In genomic region chr3:45198264-45199260, GRCh38 we compare ENCODE assay signal across 1 cellular context.
TF ChIP-seq lines count a peak whose summit lies in the region.

No MANE protein-coding gene starts in this region.

TF ChIP-seq in H1, 55 proteins besides CTCF, POLR2A, EP300 and RAD21:
- no peak for TF ChIP-seq POU5F1 (IDR thresholded peaks at IDR 0.05; ENCODE audit: low read depth, low read length)
- no peak for TF ChIP-seq SUZ12 (IDR thresholded peaks at IDR 0.05; ENCODE audit: low read length)
- no peak for TF ChIP-seq SP2 (IDR thresholded peaks at IDR 0.05; ENCODE audit: low read length)
- no peak for TF ChIP-seq POLR2AphosphoS5 (IDR thresholded peaks at IDR 0.05; ENCODE audit: low read depth, low read length)
- no peak for TF ChIP-seq CEBPB (IDR thresholded peaks at IDR 0.05; ENCODE audit: low read depth, low read length)
- TF ChIP-seq E2F6 (IDR thresholded peaks at IDR 0.05) = no peak
- TF ChIP-seq GABPA (IDR thresholded peaks at IDR 0.05; ENCODE audit: borderline replicate concordance, insufficient read depth, low read length) = no peak
- TF ChIP-seq SIRT6 (IDR thresholded peaks at IDR 0.05; ENCODE audit: low read length) = no peak
- TF ChIP-seq SIN3A (conservative IDR thresholded peaks at IDR 0.05 in 1 of 2, IDR thresholded peaks at IDR 0.05 in 1 of 2; ENCODE audit: low read depth in 1 of 2, low read length in 2 of 2) = no peak
- no peak for TF ChIP-seq HDAC6 (IDR thresholded peaks at IDR 0.05; ENCODE audit: low read depth, low read length)
- TF ChIP-seq RNF2 (IDR thresholded peaks at IDR 0.05; ENCODE audit: borderline replicate concordance, low read depth, low read length, missing control alignments, poor library complexity, severe bottlenecking) = no peak
- no peak for TF ChIP-seq TEAD4 (IDR thresholded peaks at IDR 0.05; ENCODE audit: low read depth, low read length)
